24 cellular contexts compared by ENCODE assay signal in genomic region chr4:141079393-141079930, GRCh38. TPM values are rescaled to one million over a fixed set of nuclear protein-coding genes. Genes with fewer than 3 reads are reported as not detected.
"Had no signal": no experiment of that assay in that cellular context is flagged by ENCODE, and none has a peak within 500 bp of the region (broad histone marks: within the 10 kb centered on the region; RNA-seq: fewer than 3 reads in every experiment).

No MANE protein-coding gene starts in this region.

- DNase-seq: activated CD4-positive, alpha-beta T cell treated with anti-CD3 and anti-CD28 coated beads, Interleukin-2, amount 10 ng/mL, durations not matched to agents 7 days and 5 days; activated CD4-positive, CD25-positive, alpha-beta regulatory T cell treated with anti-CD3 and anti-CD28 coated beads, Interleukin-2, amount 50 U/mL, for 72 hours; activated CD8-positive, alpha-beta memory T cell treated with anti-CD3 and anti-CD28 coated beads, Interleukin-2, amount 10 ng/mL, durations not matched to agents 7 days and 5 days; activated CD8-positive, alpha-beta T cell treated with anti-CD3 and anti-CD28 coated beads for 36 hours; activated effector memory CD4-positive, alpha-beta T cell treated with anti-CD3 and anti-CD28 coated beads, Interleukin-2, amount 50 U/mL, for 16 hours; activated naive CD4-positive, alpha-beta T cell treated with anti-CD3 and anti-CD28 coated beads, Interleukin-2, amount 10 ng/mL, durations not matched to agents 7 days and 5 days; activated T-cell treated with anti-CD3 and anti-CD28 coated beads for 4 hours; amygdala; effector CD8-positive, alpha-beta T cell; erythroblast; foreskin keratinocyte; immature natural killer cell; left lung; mammary epithelial cell; naive thymus-derived CD8-positive, alpha-beta T cell; stimulated activated CD4-positive, alpha-beta T cell treated with anti-CD3 and anti-CD28 coated beads, Interleukin-2, amount 100 ng/mL, for 48 hours; stimulated activated CD8-positive, alpha-beta memory T cell treated with anti-CD3 and anti-CD28 coated beads, Interleukin-4, amount 100 ng/mL, for 48 hours; stimulated activated naive B cell treated with anti-CD40 and anti-IgM and Interleukin-4, amounts not matched to agents 10 μg/mL and 1 μg/mL and 100 μg/mL, for 72 hours; transverse colon; uterus; WERI-Rb-1 had no signal

- ATAC-seq: activated CD8-positive, alpha-beta memory T cell treated with anti-CD3 and anti-CD28 coated beads, Interleukin-2, amount 10 ng/mL, durations not matched to agents 7 days and 5 days; activated CD8-positive, alpha-beta T cell treated with anti-CD3 and anti-CD28 coated beads for 36 hours; foreskin keratinocyte; left lung; naive thymus-derived CD8-positive, alpha-beta T cell; stimulated activated naive B cell treated with anti-CD40 and anti-IgM and Interleukin-4, amounts not matched to agents 10 μg/mL and 1 μg/mL and 100 μg/mL, for 72 hours had no signal

- H3K27ac ChIP-seq: foreskin keratinocyte, hepatocyte, left lung, neutrophil, parathyroid adenoma, uterus, WERI-Rb-1 had no signal

- H3K36me3 ChIP-seq: left lung, neutrophil, transverse colon, uterus, WERI-Rb-1 had no signal

- H3K79me2 ChIP-seq: hepatocyte, parathyroid adenoma had no signal

- H3K4me3 ChIP-seq: hepatocyte, left lung, transverse colon, uterus had no signal

- H3K27me3 ChIP-seq: hepatocyte, left lung, neutrophil, transverse colon, uterus had no signal

- H3K9ac ChIP-seq: parathyroid adenoma had no signal

- H3K9me3 ChIP-seq: left lung, neutrophil, transverse colon, uterus had no signal

- H3K4me1 ChIP-seq: foreskin keratinocyte, left lung, parathyroid adenoma had no signal

- H2AFZ ChIP-seq: hepatocyte, parathyroid adenoma had no signal

- H3K4me2 ChIP-seq: hepatocyte had no signal

RNA-seq across cellular contexts. Expression of gene RNF150, which starts 53.8 kb away (rescaled TPM):
- total RNA-seq: foreskin keratinocyte; naive thymus-derived CD8-positive, alpha-beta T cell had no signal
- polyA plus RNA-seq: foreskin keratinocyte; immature natural killer cell; naive thymus-derived CD8-positive, alpha-beta T cell had no signal
